ENCODE assay signal across 9 cellular contexts in genomic region chr2:230932556-230933511, GRCh38. TPM values are rescaled to one million over a fixed set of nuclear protein-coding genes. Genes with fewer than 3 reads are reported as not detected.
DNase-seq lines count a peak whose midpoint lies in the region; ATAC-seq and TF ChIP-seq lines count a peak whose summit lies in the region.
"Had no signal": no experiment of that assay in that cellular context is flagged by ENCODE, and none has a peak within 500 bp of the region (broad histone marks: within the 10 kb centered on the region; RNA-seq: fewer than 3 reads in every experiment).

No MANE protein-coding gene starts in this region.

- H2AFZ ChIP-seq in ACC112 (ENCODE audit: low read length, unreplicated experiment) (peak overlapping the region; percentile 70), Loucy (ENCODE audit: low read length) (peak overlapping the region; percentile 36; the same call in 1 of the 2 replicates)

- H4K20me1 ChIP-seq in Loucy (ENCODE audit: insufficient read depth, low read length, poor library complexity, severe bottlenecking) = no peaks in the 10 kb centered on the region

- H3K4me3 ChIP-seq in ACC112 (ENCODE audit: low read depth, low read length) = no peak overlapping the region
- H3K4me3 ChIP-seq in Loucy (ENCODE audit: low read length, poor library complexity, severe bottlenecking) = no peak overlapping the region
- H3K4me3 ChIP-seq in epithelial cell of esophagus (ENCODE audit: low read length) = no peak overlapping the region
- no peak overlapping the region for H3K4me3 ChIP-seq in mucosa of descending colon

- H3K27me3 ChIP-seq in ACC112 (ENCODE audit: insufficient read depth, low read length) (peaks cover 34% of the 10 kb centered on the region), Loucy (ENCODE audit: insufficient read depth, low read length, poor library complexity, severe bottlenecking) (no peaks in the 10 kb centered on the region)

- no peaks in the 10 kb centered on the region for H3K9me2 ChIP-seq in Loucy (replicated peaks; ENCODE audit: low read depth, low read length)

- H3K4me1 ChIP-seq in ACC112 (ENCODE audit: control insufficient read depth, insufficient read depth, low read length, unreplicated experiment) (peaks cover 10% of the 10 kb centered on the region), Loucy (ENCODE audit: insufficient read depth, low read length, poor library complexity, severe bottlenecking) (peaks cover 34% of the 10 kb centered on the region), mucosa of descending colon (ENCODE audit: low read depth) (no peaks in the 10 kb centered on the region)

- peak; percentile 48 for ATAC-seq in mucosa of descending colon
- no peak for ATAC-seq in HG02763 (IDR thresholded peaks at IDR 0.05; ENCODE audit: unreplicated experiment)
- ATAC-seq in HG03159 (IDR thresholded peaks at IDR 0.05; ENCODE audit: unreplicated experiment) = no peak
- no peak for ATAC-seq in GM21367 (IDR thresholded peaks at IDR 0.05; ENCODE audit: unreplicated experiment)
- no peak for ATAC-seq in GM21529 (IDR thresholded peaks at IDR 0.05; ENCODE audit: unreplicated experiment)

- no peak overlapping the region for H3K4me2 ChIP-seq in Loucy (ENCODE audit: low read depth, low read length, poor library complexity, severe bottlenecking)

- no peak overlapping the region for H3K27ac ChIP-seq in ACC112 (ENCODE audit: low read depth, low read length)
- H3K27ac ChIP-seq: C4-2B had no signal

- DNase-seq in epithelial cell of esophagus (ENCODE audit: low read depth) (peak; percentile 9), mucosa of descending colon (no peak)

- H3K9ac ChIP-seq in Loucy (ENCODE audit: low read depth, low read length, poor library complexity, severe bottlenecking) = peak overlapping the region; percentile 43

- H3K9me3 ChIP-seq in Loucy (ENCODE audit: insufficient read depth, low read depth, low read length) (peaks cover 3% of the 10 kb centered on the region; the same call in 1 of the 2 replicates), mucosa of descending colon (peaks cover 7% of the 10 kb centered on the region)

- TF ChIP-seq CTCF in Loucy (conservative IDR thresholded peaks at IDR 0.05; ENCODE audit: low read length) (no peak), epithelial cell of esophagus (IDR thresholded peaks at IDR 0.05; ENCODE audit: insufficient read depth, low read depth, low read length, missing control alignments) (no peak), mucosa of descending colon (IDR thresholded peaks at IDR 0.05) (no peak)

- intact Hi-C loops in mucosa of descending colon (cut with DNase I, micrococcal nuclease) = no loop called here

- H3F3A ChIP-seq in Loucy (ENCODE audit: low read depth) = no peaks in the 10 kb centered on the region

- H3K79me2 ChIP-seq in ACC112 (ENCODE audit: control insufficient read depth, insufficient read depth, low read length, unreplicated experiment) = no peaks in the 10 kb centered on the region
- H3K79me2 ChIP-seq in Loucy (ENCODE audit: insufficient read depth, low read length) = no peaks in the 10 kb centered on the region

- H3K36me3 ChIP-seq in ACC112 (ENCODE audit: insufficient read depth, low read length) (no peaks in the 10 kb centered on the region), Loucy (ENCODE audit: insufficient read depth, low read length) (no peaks in the 10 kb centered on the region), mucosa of descending colon (ENCODE audit: low read depth) (no peaks in the 10 kb centered on the region)

RNA-seq across cellular contexts. Expression of gene GPR55, which starts 7.8 kb away (rescaled TPM):
- total RNA-seq in mucosa of descending colon = 1 to 10 TPM in 2 of 3 donors, under 1 TPM in 1; 0.99 to 1.1 (median 1.1) TPM
